Comparison of ENCODE assay signal across 1 cellular context in the genomic region with DNA sequence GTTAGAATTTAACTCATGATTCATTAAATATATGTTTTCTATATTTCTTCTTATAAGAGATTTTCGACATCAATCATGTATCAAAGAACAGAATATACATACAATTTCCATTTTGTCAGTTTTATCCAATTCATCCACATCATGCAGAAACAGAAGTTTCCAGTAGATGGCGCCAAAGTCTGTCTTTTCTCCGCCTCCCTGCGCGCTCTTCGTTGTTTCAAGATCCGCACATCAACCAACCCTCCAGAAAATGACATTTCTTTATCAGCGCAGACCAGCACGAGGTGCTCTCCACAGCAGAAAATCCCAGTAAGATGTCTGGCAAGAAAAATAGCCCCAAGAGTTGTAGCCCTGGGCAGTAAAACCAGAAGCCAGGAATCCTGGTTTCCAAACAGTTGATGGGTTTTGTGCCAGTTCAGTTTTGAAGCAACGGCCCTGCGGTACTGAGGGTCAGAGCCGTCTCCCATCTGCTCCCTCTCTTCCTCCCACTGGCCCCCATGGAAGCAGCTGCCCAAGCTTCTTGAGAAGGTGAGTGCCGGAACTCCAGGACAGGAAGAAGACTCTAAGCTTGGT.
TF ChIP-seq lines count a peak whose summit lies in the region.

No MANE protein-coding gene starts in this region.

TF ChIP-seq in HEK293, 187 proteins besides CTCF, POLR2A, EP300 and RAD21 (continued from another document):
- no peak for TF ChIP-seq OVOL3 (tag by site-specific recombination; IDR thresholded peaks at IDR 0.05)
- TF ChIP-seq ZNF366 (tag by site-specific recombination; conservative IDR thresholded peaks at IDR 0.05), result no peak
- TF ChIP-seq ZNF585B (tag by site-specific recombination; IDR thresholded peaks at IDR 0.05), result no peak
- TF ChIP-seq GLIS2 (tag by site-specific recombination; IDR thresholded peaks at IDR 0.05), result no peak
- no peak for TF ChIP-seq ZNF404 (tag by site-specific recombination; IDR thresholded peaks at IDR 0.05)
- TF ChIP-seq ZNF24 (tag by site-specific recombination; IDR thresholded peaks at IDR 0.05), result no peak
- TF ChIP-seq ZNF140 (tag by site-specific recombination; IDR thresholded peaks at IDR 0.05), result no peak
- no peak for TF ChIP-seq KLF7 (tag by site-specific recombination; IDR thresholded peaks at IDR 0.05; ENCODE audit: borderline replicate concordance)
- TF ChIP-seq ZNF155 (tag by site-specific recombination; IDR thresholded peaks at IDR 0.05), result no peak
- TF ChIP-seq PBX3 (CRISPR knock-in tag; IDR thresholded peaks at IDR 0.05), result no peak
- TF ChIP-seq GLI2 (tag by site-specific recombination; IDR thresholded peaks at IDR 0.05; ENCODE audit: borderline replicate concordance, low read depth), result no peak
